ENCODE assay signal across 9 cellular contexts in the genomic region with DNA sequence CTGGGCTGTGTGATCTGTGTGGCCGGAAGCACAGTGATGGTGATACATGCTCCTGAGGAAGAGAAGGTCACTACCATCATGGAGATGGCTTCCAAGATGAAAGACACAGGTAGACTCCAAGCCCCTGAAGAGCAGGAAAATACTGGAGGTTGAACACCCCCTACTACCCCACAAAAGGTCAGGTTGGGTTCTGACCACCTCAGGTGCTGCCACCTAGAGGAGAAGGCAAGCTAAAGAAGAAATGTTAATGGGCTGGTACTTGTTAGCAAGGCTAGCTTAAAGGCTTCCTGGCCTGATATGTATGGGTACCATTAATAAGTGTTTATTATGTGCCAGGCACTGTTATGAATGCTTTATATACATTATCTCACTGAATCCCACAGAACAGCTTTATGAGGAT. TPM values are rescaled to one million over a fixed set of nuclear protein-coding genes. Genes with fewer than 3 reads are reported as not detected.
DNase-seq lines count a peak whose midpoint lies in the region; ATAC-seq and TF ChIP-seq lines count a peak whose summit lies in the region.
"Had no signal": no experiment of that assay in that cellular context is flagged by ENCODE, and none has a peak within 500 bp of the region (broad histone marks: within the 10 kb centered on the region; RNA-seq: fewer than 3 reads in every experiment).

No MANE protein-coding gene starts in this region.

- no peaks in the 10 kb centered on the region for H3K9me2 ChIP-seq in SU-DHL-6 (replicated peaks; ENCODE audit: insufficient read depth, low read length)

- H2BK15ac ChIP-seq in neuronal stem cell (ENCODE audit: low read length) = no peak overlapping the region

- H3K79me2 ChIP-seq in SU-DHL-6 (ENCODE audit: insufficient read depth, low read length) = no peaks in the 10 kb centered on the region

- H3K36me3 ChIP-seq in H7 (replicated peaks; ENCODE audit: control insufficient read depth, insufficient read depth, low read length) (no peaks in the 10 kb centered on the region), SU-DHL-6 (ENCODE audit: low read length) (no peaks in the 10 kb centered on the region), neuronal stem cell (replicated peaks in 1 of 2; ENCODE audit: control insufficient read depth in 2 of 2, insufficient read depth in 2 of 2, low read length in 2 of 2) (no peaks in the 10 kb centered on the region)

- no peaks in the 10 kb centered on the region for H3F3A ChIP-seq in SU-DHL-6 (ENCODE audit: insufficient read depth)

- no CpG with 5 or more reads among the region's 1 CpG for WGBS in neuronal stem cell (ENCODE audit: extremely low coverage in 2 of 2, insufficient read length in 2 of 2, insufficient replicate concordance in 1 of 2), 2 donors

- no peak overlapping the region for H3K14ac ChIP-seq in neuronal stem cell (ENCODE audit: low read length)

- DNase-seq in COLO829 (ENCODE audit: low spot score) = peak; percentile 33
- DNase-seq in H7 = peak; percentile 53
- peak; percentile 40 for DNase-seq in fibroblast of the aortic adventitia (ENCODE audit: low read depth)
- DNase-seq in substantia nigra (lab: John Stamatoyannopoulos, UW) = peak in 4 of 49 donors; percentile 13 to 38 (median 23)
- no peak for DNase-seq in neuronal stem cell (ENCODE audit: low spot score)
- no peak for DNase-seq in posterior vena cava (ENCODE audit: low spot score)

- no peak overlapping the region for H2BK120ac ChIP-seq in neuronal stem cell (ENCODE audit: low read depth, low read length)

- H4K91ac ChIP-seq in neuronal stem cell (ENCODE audit: low read depth, low read length, poor library complexity) = no peak overlapping the region

- H3K79me1 ChIP-seq in neuronal stem cell (ENCODE audit: low read depth, low read length) = no peaks in the 10 kb centered on the region

- H4K20me1 ChIP-seq in SU-DHL-6 (ENCODE audit: low read depth, low read length) = no peaks in the 10 kb centered on the region

- TF ChIP-seq CTCF in SU-DHL-6 (IDR thresholded peaks at IDR 0.05; ENCODE audit: insufficient read depth, low read length, poor library complexity, severe bottlenecking) (peak; percentile 77), fibroblast of the aortic adventitia (IDR thresholded peaks at IDR 0.05; ENCODE audit: insufficient read depth, low read length) (peak; percentile 68)

- no peak overlapping the region for H3K4me3 ChIP-seq in H7 (ENCODE audit: insufficient read depth, low read depth, low read length)
- no peak overlapping the region for H3K4me3 ChIP-seq in SU-DHL-6 (ENCODE audit: insufficient read depth, low read length, poor library complexity, severe bottlenecking)
- H3K4me3 ChIP-seq in fibroblast of the aortic adventitia (ENCODE audit: low read depth, low read length) = no peak overlapping the region
- H3K4me3 ChIP-seq in neuronal stem cell (ENCODE audit: low read length in 2 of 2) = no peak overlapping the region
- H3K4me3 ChIP-seq: SJSA1 had no signal

- H3K27me3 ChIP-seq in H7 (ENCODE audit: control insufficient read depth, insufficient read depth, low read length) (no peaks in the 10 kb centered on the region), SU-DHL-6 (ENCODE audit: low read length) (no peaks in the 10 kb centered on the region), neuronal stem cell (ENCODE audit: control insufficient read depth in 3 of 3, insufficient read depth in 3 of 3, low read depth in 1 of 3, low read length in 3 of 3) (no peaks in the 10 kb centered on the region)
- H3K27me3 ChIP-seq: SJSA1 had no signal

- no peak overlapping the region for H3K4me2 ChIP-seq in SU-DHL-6 (ENCODE audit: low read depth, low read length, poor library complexity, severe bottlenecking)
- H3K4me2 ChIP-seq in neuronal stem cell (ENCODE audit: insufficient read depth, low read length, poor library complexity, severe bottlenecking) = no peak overlapping the region

- H2AK5ac ChIP-seq in neuronal stem cell (ENCODE audit: low read depth, low read length) = no peak overlapping the region

- H4K8ac ChIP-seq in neuronal stem cell (ENCODE audit: low read depth, low read length) = no peak overlapping the region

- H3K18ac ChIP-seq in neuronal stem cell (ENCODE audit: low read length) = no peak overlapping the region

- ATAC-seq in GM19397 (IDR thresholded peaks at IDR 0.05; ENCODE audit: unreplicated experiment) = no peak

- no peak overlapping the region for H2AFZ ChIP-seq in SU-DHL-6 (ENCODE audit: low read depth, low read length, severe bottlenecking)
- H2AFZ ChIP-seq in neuronal stem cell (ENCODE audit: low read length) = no peak overlapping the region

- H3K23ac ChIP-seq in neuronal stem cell (ENCODE audit: low read depth, low read length, poor library complexity) = no peak overlapping the region

- intact Hi-C loops in posterior vena cava (cut with DNase I) = loop anchor here in 1 of 2 donors (5.0 kb wide), 1 partner anchor 104 kb away; no protein-coding TSS in a partner anchor

- H3K9ac ChIP-seq in SU-DHL-6 (ENCODE audit: low read length) (no peak overlapping the region), neuronal stem cell (ENCODE audit: low read depth, low read length, poor library complexity) (no peak overlapping the region)

- H2BK12ac ChIP-seq in neuronal stem cell (ENCODE audit: low read length) = no peak overlapping the region

- H3K4me1 ChIP-seq in neuronal stem cell (ENCODE audit: control insufficient read depth in 2 of 2, insufficient read depth in 1 of 2, low read depth in 1 of 2, low read length in 2 of 2) = peaks cover 0 to 2% of the 10 kb centered on the region in 2 donors

- H3K27ac ChIP-seq in SU-DHL-6 (ENCODE audit: low read depth, low read length) (no peak overlapping the region), substantia nigra (ENCODE audit: low read depth, low read length, poor library complexity, severe bottlenecking) (peak overlapping the region; percentile 74), neuronal stem cell (replicated peaks; ENCODE audit: low read length) (no peak overlapping the region)
- H3K27ac ChIP-seq: SJSA1 had no signal

- H3K9me3 ChIP-seq in SU-DHL-6 (ENCODE audit: insufficient read depth, low read length) (no peaks in the 10 kb centered on the region), neuronal stem cell (replicated peaks in 1 of 2; ENCODE audit: control insufficient read depth in 2 of 2, insufficient read depth in 1 of 2, low read depth in 1 of 2, low read length in 2 of 2) (no peaks in the 10 kb centered on the region)
- H3K9me3 ChIP-seq: SJSA1 had no signal

- no peak overlapping the region for H3K4ac ChIP-seq in neuronal stem cell (ENCODE audit: low read length)

- H2BK5ac ChIP-seq in neuronal stem cell (ENCODE audit: low read length) = no peak overlapping the region

RNA-seq across cellular contexts. Expression of gene NIPAL4, which starts 11.7 kb away (rescaled TPM):
- total RNA-seq in H7 (2014; rRNA removed; shearing (Covaris generic)) = not detected in 2 replicates
- total RNA-seq in fibroblast of the aortic adventitia (ENCODE audit: low replicate concordance) = under 0.01 TPM in 1 of 2 replicates, not detected in the other
- 0.15 TPM for polyA plus RNA-seq in neuronal stem cell (2013, experiment 1 of 2)
- polyA plus RNA-seq in neuronal stem cell (2013, experiment 2 of 2) = 0.14 TPM
- total RNA-seq in posterior vena cava = under 1 TPM; 0.37 to 0.52 TPM

Comparison
In these comparisons a context has a peak if more than half of its experiments do, and no peak if none do; other contexts are left out.
1. DNase-seq: peak in COLO829 (single experiment), H7 (single experiment) and fibroblast of the aortic adventitia (single experiment); none in neuronal stem cell (single experiment) and posterior vena cava (single experiment).